In genomic region chr10:85111271-85111670, GRCh38 we compare ENCODE assay signal across 3 cellular contexts.
"Had no signal": no experiment of that assay in that cellular context is flagged by ENCODE, and none has a peak within 500 bp of the region (broad histone marks: within the 10 kb centered on the region; RNA-seq: fewer than 3 reads in every experiment).

No MANE protein-coding gene starts in this region.

- DNase-seq: GDM1, GF-D8 had no signal

- ATAC-seq: GM12878 had no signal

- H3K4me3 ChIP-seq: GM12878 had no signal
